In the genomic region with DNA sequence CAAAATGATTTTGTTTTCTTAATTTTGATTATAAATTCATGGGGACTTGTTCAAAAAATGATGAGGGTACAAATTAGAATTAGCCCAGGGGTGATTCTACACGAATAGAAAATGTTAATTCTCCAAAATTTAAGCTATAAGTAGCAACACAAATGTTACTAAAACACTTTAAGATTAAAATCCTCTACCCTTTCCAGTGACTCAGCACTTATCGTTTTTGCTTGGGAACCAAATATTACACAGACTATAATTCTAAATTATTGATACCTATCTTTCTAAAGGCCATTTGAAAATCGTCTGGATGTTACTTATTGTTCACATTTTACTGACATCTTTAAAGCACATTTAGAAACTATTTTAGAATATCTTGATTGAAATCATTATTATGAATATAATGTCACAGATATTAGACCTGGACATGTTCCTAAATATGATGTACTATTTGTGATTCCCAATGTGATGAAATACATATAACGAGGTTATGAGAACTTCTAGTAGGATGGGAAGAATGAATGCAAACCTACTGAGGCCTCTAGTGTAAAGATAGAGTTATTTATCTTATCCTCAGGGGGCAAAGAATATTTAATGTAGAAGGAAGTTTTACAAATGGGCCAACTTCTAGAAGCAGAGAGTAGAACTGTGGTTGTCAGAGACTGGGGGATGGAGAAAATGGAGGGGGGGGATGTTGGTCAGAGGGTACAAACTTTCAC, we compare ENCODE assay signal across 1 cellular context.
TF ChIP-seq lines count a peak whose summit lies in the region.

No MANE protein-coding gene starts in this region.

TF ChIP-seq in HepG2, 621 proteins besides CTCF, POLR2A, EP300 and RAD21 (continued from another document):
- TF ChIP-seq, protein P1, sequence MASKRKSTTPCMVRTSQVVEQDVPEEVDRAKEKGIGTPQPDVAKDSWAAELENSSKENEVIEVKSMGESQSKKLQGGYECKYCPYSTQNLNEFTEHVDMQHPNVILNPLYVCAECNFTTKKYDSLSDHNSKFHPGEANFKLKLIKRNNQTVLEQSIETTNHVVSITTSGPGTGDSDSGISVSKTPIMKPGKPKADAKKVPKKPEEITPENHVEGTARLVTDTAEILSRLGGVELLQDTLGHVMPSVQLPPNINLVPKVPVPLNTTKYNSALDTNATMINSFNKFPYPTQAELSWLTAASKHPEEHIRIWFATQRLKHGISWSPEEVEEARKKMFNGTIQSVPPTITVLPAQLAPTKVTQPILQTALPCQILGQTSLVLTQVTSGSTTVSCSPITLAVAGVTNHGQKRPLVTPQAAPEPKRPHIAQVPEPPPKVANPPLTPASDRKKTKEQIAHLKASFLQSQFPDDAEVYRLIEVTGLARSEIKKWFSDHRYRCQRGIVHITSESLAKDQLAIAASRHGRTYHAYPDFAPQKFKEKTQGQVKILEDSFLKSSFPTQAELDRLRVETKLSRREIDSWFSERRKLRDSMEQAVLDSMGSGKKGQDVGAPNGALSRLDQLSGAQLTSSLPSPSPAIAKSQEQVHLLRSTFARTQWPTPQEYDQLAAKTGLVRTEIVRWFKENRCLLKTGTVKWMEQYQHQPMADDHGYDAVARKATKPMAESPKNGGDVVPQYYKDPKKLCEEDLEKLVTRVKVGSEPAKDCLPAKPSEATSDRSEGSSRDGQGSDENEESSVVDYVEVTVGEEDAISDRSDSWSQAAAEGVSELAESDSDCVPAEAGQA (IDR thresholded peaks at IDR 0.05; ENCODE audit: low read depth): no peak
- TF ChIP-seq, protein P1 (CRISPR knock-in tag; IDR thresholded peaks at IDR 0.05; ENCODE audit: borderline replicate concordance): no peak
- TF ChIP-seq ZNF251 (CRISPR knock-in tag; IDR thresholded peaks at IDR 0.05): no peak
- TF ChIP-seq RXRA (CRISPR knock-in tag; IDR thresholded peaks at IDR 0.05): no peak
- TF ChIP-seq MAFK (conservative IDR thresholded peaks at IDR 0.05 in 1 of 2, IDR thresholded peaks at IDR 0.05 in 1 of 2; ENCODE audit: low read length in 2 of 2): peak; percentile 10 to 23; a peak in 1 of 4 replicates
- TF ChIP-seq NFRKB (IDR thresholded peaks at IDR 0.05): no peak
- no peak for TF ChIP-seq ZNF75D (CRISPR knock-in tag; IDR thresholded peaks at IDR 0.05; ENCODE audit: borderline replicate concordance)
- peak; percentile 78 for TF ChIP-seq NFE2L2 (IDR thresholded peaks at IDR 0.05; ENCODE audit: low read length)
